10 cellular contexts compared by ENCODE assay signal in genomic region chr15:89749526-89749925, GRCh38. TPM values are rescaled to one million over a fixed set of nuclear protein-coding genes. Genes with fewer than 3 reads are reported as not detected.
DNase-seq lines count a peak whose midpoint lies in the region; ATAC-seq, FAIRE-seq and TF ChIP-seq lines count a peak whose summit lies in the region.
"Had no signal": no experiment of that assay in that cellular context is flagged by ENCODE, and none has a peak within 500 bp of the region (broad histone marks: within the 10 kb centered on the region; RNA-seq: fewer than 3 reads in every experiment).

No MANE protein-coding gene starts in this region.

- no peak for TF ChIP-seq EP300 in ovary (IDR thresholded peaks at IDR 0.05)

- 58 to 67% (median 61%) methylated on average over 4 of the region's 4 CpGs for WGBS in ovary, 3 donors

- DNase-seq in activated T-cell treated with anti-CD3 and anti-CD28 coated beads, Interleukin-2, amount 50 U/mL, for 72 hours = no peak
- no peak for DNase-seq in activated T-cell treated with anti-CD3 and anti-CD28 coated beads, Interleukin-2, amount 50 U/mL, for 48 hours
- DNase-seq in activated naive CD4-positive, alpha-beta T cell treated with anti-CD3 and anti-CD28 coated beads, Interleukin-2, amount 50 U/mL, for 72 hours (ENCODE audit: low spot score in 2 of 2) = no peak
- DNase-seq in lower lobe of right lung (no peak), thoracic aorta (ENCODE audit: low spot score) (no peak), HK-2 (ENCODE audit: unreplicated experiment) (no peak), ovary (no peak), kidney (no peak)
- DNase-seq: stimulated activated CD4-positive, alpha-beta T cell treated with anti-CD3 and anti-CD28 coated beads, Interleukin-4, amount 100 ng/mL, for 24 hours had no signal

- H3K27me3 Mint-ChIP-seq in activated T-cell treated with anti-CD3 and anti-CD28 coated beads, Interleukin-2, amount 50 U/mL, for 72 hours (ENCODE audit: low read depth) = peaks cover 28% of the 10 kb centered on the region

- H3K9me3 ChIP-seq in lower lobe of right lung (no peaks in the 10 kb centered on the region), thoracic aorta (no peaks in the 10 kb centered on the region), ovary (no peaks in the 10 kb centered on the region), kidney (ENCODE audit: control insufficient read depth in 1 of 2, low read length in 2 of 2) (no peaks in the 10 kb centered on the region)

- peaks cover 16% of the 10 kb centered on the region for H3K4me1 ChIP-seq in lower lobe of right lung
- H3K4me1 ChIP-seq in thoracic aorta (ENCODE audit: control insufficient read depth in 1 of 2, low read depth in 2 of 2) = peaks cover 5 to 15% of the 10 kb centered on the region in 2 donors
- H3K4me1 ChIP-seq in ovary (ENCODE audit: insufficient read depth) = peaks cover 7% of the 10 kb centered on the region
- peaks cover 0 to 12% of the 10 kb centered on the region in 2 donors for H3K4me1 ChIP-seq in kidney (ENCODE audit: control insufficient read depth in 1 of 2, insufficient read depth in 1 of 2, low read depth in 1 of 2, low read length in 2 of 2)

- TF ChIP-seq CTCF in lower lobe of right lung (IDR thresholded peaks at IDR 0.05) (no peak), thoracic aorta (IDR thresholded peaks at IDR 0.05) (no peak), ovary (IDR thresholded peaks at IDR 0.05) (no peak), kidney (IDR thresholded peaks at IDR 0.05; ENCODE audit: borderline replicate concordance, extremely low read depth, insufficient read depth) (no peak)

- no peak overlapping the region for H3K27ac Mint-ChIP-seq in activated T-cell treated with anti-CD3 and anti-CD28 coated beads, Interleukin-2, amount 50 U/mL, for 72 hours
- peak overlapping the region; percentile 74 to 93 for H3K27ac Mint-ChIP-seq in activated naive CD4-positive, alpha-beta T cell treated with anti-CD3 and anti-CD28 coated beads, Interleukin-2, amount 50 U/mL, for 72 hours

- H3K27me3 ChIP-seq in lower lobe of right lung (ENCODE audit: low read depth) (peaks cover 24% of the 10 kb centered on the region), thoracic aorta (replicated peaks; ENCODE audit: insufficient read depth) (no peaks in the 10 kb centered on the region), ovary (no peaks in the 10 kb centered on the region)

- peak overlapping the region; percentile 74 to 76 for H3K4me3 Mint-ChIP-seq in activated T-cell treated with anti-CD3 and anti-CD28 coated beads, Interleukin-2, amount 50 U/mL, for 72 hours

- H3K4me3 ChIP-seq in lower lobe of right lung (peak overlapping the region; percentile 78), thoracic aorta (peak overlapping the region; percentile 81), ovary (no peak overlapping the region), kidney (ENCODE audit: low read length in 2 of 2) (peak overlapping the region in 1 of 2 donors; percentile 55)

- no peaks in the 10 kb centered on the region for H3K36me3 Mint-ChIP-seq in activated T-cell treated with anti-CD3 and anti-CD28 coated beads, Interleukin-2, amount 50 U/mL, for 72 hours (ENCODE audit: insufficient read depth in 2 of 2)
- peaks cover 0 to 4% of the 10 kb centered on the region in 2 donors for H3K36me3 Mint-ChIP-seq in activated naive CD4-positive, alpha-beta T cell treated with anti-CD3 and anti-CD28 coated beads, Interleukin-2, amount 50 U/mL, for 72 hours

- FAIRE-seq in kidney (lab: Jason Lieb, UNC) = no peak

- ATAC-seq in activated T-cell treated with anti-CD3 and anti-CD28 coated beads, Interleukin-2, amount 50 U/mL, for 72 hours (replicated peaks in 1 of 2) = no peak
- no peak for ATAC-seq in activated naive CD4-positive, alpha-beta T cell treated with anti-CD3 and anti-CD28 coated beads, Interleukin-2, amount 50 U/mL, for 72 hours
- ATAC-seq in lower lobe of right lung (no peak), thoracic aorta (ENCODE audit: insufficient number of reproducible peaks, low FRiP score, low read depth) (no peak)

- intact Hi-C loops in lower lobe of right lung (cut with DNase I) = no loop called here
- intact Hi-C loops in ovary (cut with DNase I) = loop anchor here in 3 of 4 donors (5.0 to 10.0 kb wide), 3 partner anchors 102 to 325 kb away; no protein-coding TSS in a partner anchor
- intact Hi-C loops in kidney (cut with DNase I) = no loop called here

- no peaks in the 10 kb centered on the region for H3K9me3 Mint-ChIP-seq in activated T-cell treated with anti-CD3 and anti-CD28 coated beads, Interleukin-2, amount 50 U/mL, for 72 hours
- no peaks in the 10 kb centered on the region for H3K9me3 Mint-ChIP-seq in activated naive CD4-positive, alpha-beta T cell treated with anti-CD3 and anti-CD28 coated beads, Interleukin-2, amount 50 U/mL, for 72 hours

- H3K4me1 Mint-ChIP-seq in activated T-cell treated with anti-CD3 and anti-CD28 coated beads, Interleukin-2, amount 50 U/mL, for 72 hours (ENCODE audit: low read depth) = peaks cover 6% of the 10 kb centered on the region

- no peak for TF ChIP-seq POLR2A in ovary (IDR thresholded peaks at IDR 0.05)

- H3K27ac ChIP-seq in lower lobe of right lung (no peak overlapping the region), thoracic aorta (no peak overlapping the region), ovary (no peak overlapping the region), kidney (ENCODE audit: low read depth in 2 of 2, low read length in 2 of 2) (no peak overlapping the region)

- peak overlapping the region in 1 of 2 donors; percentile 31 for H3K9ac ChIP-seq in kidney (ENCODE audit: low read length in 2 of 2)

- no peaks in the 10 kb centered on the region for H3K36me3 ChIP-seq in lower lobe of right lung
- no peaks in the 10 kb centered on the region for H3K36me3 ChIP-seq in thoracic aorta
- no peaks in the 10 kb centered on the region for H3K36me3 ChIP-seq in ovary
- no peaks in the 10 kb centered on the region for H3K36me3 ChIP-seq in kidney (ENCODE audit: control insufficient read depth in 1 of 2, insufficient read depth in 2 of 2, low read length in 2 of 2)

RNA-seq across cellular contexts. Expression of gene MESP1, which starts 1.5 kb away (rescaled TPM):
- total RNA-seq in activated T-cell treated with anti-CD3 and anti-CD28 coated beads, Interleukin-2, amount 50 U/mL, for 72 hours = 1 to 10 TPM; 2.4 to 4.5 TPM
- total RNA-seq in activated naive CD4-positive, alpha-beta T cell treated with anti-CD3 and anti-CD28 coated beads, Interleukin-2, amount 50 U/mL, for 72 hours = 1 to 10 TPM; 3.0 to 6.2 TPM
- total RNA-seq in lower lobe of right lung (0.53 TPM), thoracic aorta (under 1 TPM in 1 of 2 donors, not detected in 1; 0.95 TPM), ovary (1 to 10 TPM in 4 of 7 donors, under 1 TPM in 3; 0.20 to 1.3 (median 1.1) TPM), kidney (2.1 TPM)
- polyA plus RNA-seq in ovary (under 1 TPM in 1 of 2 donors, not detected in 1; 0.33 TPM), kidney (ENCODE audit: insufficient read depth, low read depth, low replicate concordance) (6.0 TPM)

RNA-seq across cellular contexts. Expression of gene MESP2, which starts 26.6 kb away (rescaled TPM):
- total RNA-seq in activated T-cell treated with anti-CD3 and anti-CD28 coated beads, Interleukin-2, amount 50 U/mL, for 72 hours = not detected
- not detected for total RNA-seq in activated naive CD4-positive, alpha-beta T cell treated with anti-CD3 and anti-CD28 coated beads, Interleukin-2, amount 50 U/mL, for 72 hours
- total RNA-seq in lower lobe of right lung = not detected
- total RNA-seq in thoracic aorta = 1 to 10 TPM in 1 of 2 donors, not detected in 1; 1.8 TPM
- not detected for total RNA-seq in ovary
- under 1 TPM in 1 of 2 donors, not detected in 1; 0.19 TPM for polyA plus RNA-seq in ovary
- total RNA-seq in kidney = 0.47 TPM
- 0.24 TPM for polyA plus RNA-seq in kidney (ENCODE audit: insufficient read depth, low read depth, low replicate concordance)
- total RNA-seq: ureter had no signal

RNA-seq across cellular contexts. Expression of gene WDR93, which starts 58.9 kb away (rescaled TPM):
- total RNA-seq in activated T-cell treated with anti-CD3 and anti-CD28 coated beads, Interleukin-2, amount 50 U/mL, for 72 hours = under 1 TPM in 1 of 2 donors, not detected in 1; 0.19 TPM
- not detected for total RNA-seq in activated naive CD4-positive, alpha-beta T cell treated with anti-CD3 and anti-CD28 coated beads, Interleukin-2, amount 50 U/mL, for 72 hours
- 1.2 TPM for total RNA-seq in lower lobe of right lung
- not detected for total RNA-seq in thoracic aorta
- total RNA-seq in ovary = 1 to 10 TPM in 1 of 7 donors, under 1 TPM in 5, not detected in 1; 0.23 to 3.2 (median 0.48) TPM
- polyA plus RNA-seq in ovary = under 1 TPM; 0.24 to 0.33 TPM
- total RNA-seq in kidney = 2.5 TPM
- polyA plus RNA-seq in kidney (ENCODE audit: insufficient read depth, low read depth, low replicate concordance) = 1.2 TPM

RNA-seq across cellular contexts. Expression of gene PEX11A, which starts 59.0 kb away (rescaled TPM):
- 1 to 10 TPM; 4.0 to 7.3 TPM for total RNA-seq in activated T-cell treated with anti-CD3 and anti-CD28 coated beads, Interleukin-2, amount 50 U/mL, for 72 hours
- total RNA-seq in activated naive CD4-positive, alpha-beta T cell treated with anti-CD3 and anti-CD28 coated beads, Interleukin-2, amount 50 U/mL, for 72 hours = 1 to 10 TPM; 3.0 to 5.0 TPM
- total RNA-seq in lower lobe of right lung (10.1 TPM), thoracic aorta (10 to 100 TPM in 1 of 2 donors, 1 to 10 TPM in 1; 4.5 to 17.3 TPM), ovary (10 to 100 TPM; 10.9 to 17.6 (median 12.3) TPM), kidney (7.7 TPM)
- polyA plus RNA-seq in ovary (10 to 100 TPM; 12.6 to 15.0 TPM), kidney (ENCODE audit: insufficient read depth, low read depth, low replicate concordance) (13.7 TPM)

Comparison
In these comparisons a context has a peak if more than half of its experiments do, and no peak if none do; other contexts are left out.
1. intact Hi-C loops: an anchor here in ovary (5.0 to 10.0 kb wide); none called in lower lobe of right lung and kidney.